8 cellular contexts compared by ENCODE assay signal in the genomic region with DNA sequence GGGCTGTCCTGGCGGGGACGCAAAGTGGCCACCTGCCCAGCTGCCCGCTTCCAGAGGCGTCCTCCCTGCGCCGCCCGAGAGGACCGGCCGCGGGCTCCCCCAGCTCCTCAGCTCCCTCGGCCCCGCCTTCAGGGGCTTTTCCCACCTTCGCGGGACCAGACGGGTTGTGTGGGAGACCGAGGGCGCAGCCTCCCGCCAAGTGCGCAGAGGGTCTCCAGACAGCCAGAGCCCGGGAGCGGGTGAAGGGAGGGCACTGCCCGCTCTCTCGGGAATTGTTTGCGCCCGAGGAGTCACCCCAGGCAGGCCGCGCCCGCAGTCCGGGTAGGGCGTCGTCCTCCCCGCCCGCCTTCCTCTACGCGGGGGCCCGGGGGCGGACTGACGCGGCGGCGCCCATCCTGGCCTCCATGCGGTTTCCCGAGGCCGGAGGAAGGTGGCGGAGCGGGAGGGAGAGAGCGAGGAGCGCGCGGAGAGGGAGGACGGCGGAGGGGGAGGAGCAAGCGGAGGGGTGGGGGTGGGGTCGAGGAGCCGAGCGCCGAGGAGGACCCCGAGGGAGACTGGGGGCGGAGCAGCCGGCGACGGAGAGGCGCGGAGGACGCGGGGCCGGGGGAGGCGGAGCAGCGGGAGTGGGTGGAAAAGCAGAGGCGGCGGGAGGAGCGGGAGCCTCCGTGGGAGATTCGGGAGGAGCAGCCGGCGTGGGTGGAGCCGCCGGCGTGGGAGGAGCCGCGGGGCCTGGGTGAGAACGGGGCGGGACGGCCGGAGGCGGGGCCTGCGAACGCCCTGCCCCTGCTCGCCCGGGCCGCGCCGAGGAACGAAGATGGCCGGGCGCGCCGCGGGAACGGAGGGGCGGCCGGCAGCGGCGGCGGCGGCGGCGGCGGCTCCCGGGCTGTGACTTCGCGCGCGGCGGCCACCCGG. TPM values are rescaled to one million over a fixed set of nuclear protein-coding genes. Genes with fewer than 3 reads are reported as not detected.
DNase-seq lines count a peak whose midpoint lies in the region; ATAC-seq lines count a peak whose summit lies in the region.

No MANE protein-coding gene starts in this region.

- H3K14ac ChIP-seq in mesenchymal stem cell (ENCODE audit: low read length in 2 of 2), result peak overlapping the region in 1 of 2 experiments; percentile 22

- H2BK12ac ChIP-seq in mesenchymal stem cell (ENCODE audit: low read length in 2 of 2), result peak overlapping the region in 1 of 2 experiments; percentile 42

- H3K9me3 ChIP-seq in effector memory CD4-positive, alpha-beta T cell (ENCODE audit: control insufficient read depth, low read length), result no peaks in the 10 kb centered on the region
- no peaks in the 10 kb centered on the region for H3K9me3 ChIP-seq in mesenchymal stem cell (ENCODE audit: control insufficient read depth, low read length)

- H3K9ac ChIP-seq in mesenchymal stem cell (ENCODE audit: low read length), result peak overlapping the region; percentile 67

- H4K8ac ChIP-seq in mesenchymal stem cell (ENCODE audit: low read length), result peak overlapping the region; percentile 88

- peak overlapping the region; percentile 0 for H2BK15ac ChIP-seq in mesenchymal stem cell (ENCODE audit: low read depth, poor library complexity, severe bottlenecking)

- H3K27me3 ChIP-seq in effector memory CD4-positive, alpha-beta T cell (replicated peaks; ENCODE audit: control insufficient read depth, insufficient read depth, low read length, poor library complexity, severe bottlenecking), result no peaks in the 10 kb centered on the region
- peaks cover 0 to 3% of the 10 kb centered on the region in 2 experiments for H3K27me3 ChIP-seq in mesenchymal stem cell (ENCODE audit: control insufficient read depth in 1 of 2, insufficient read depth in 1 of 2, low read length in 2 of 2)

- H3K4ac ChIP-seq in mesenchymal stem cell (ENCODE audit: low read depth in 1 of 2, low read length in 2 of 2), result peak overlapping the region in 1 of 2 experiments; percentile 51

- WGBS in mesenchymal stem cell, result 2% methylated on average over 15 of the region's 116 CpGs

- H3K18ac ChIP-seq in mesenchymal stem cell (ENCODE audit: low read depth in 1 of 2, low read length in 2 of 2), result peak overlapping the region; percentile 75 to 84

- H4K91ac ChIP-seq in mesenchymal stem cell (ENCODE audit: low read length), result no peak overlapping the region

- DNase-seq in AG08396 (ENCODE audit: low spot score), result peak; percentile 90
- DNase-seq in NCI-H748 treated with DMSO at 0.1 percent for 48 hours (lab: John Stamatoyannopoulos, UW), result peak; percentile 62
- DNase-seq in activated CD8-positive, alpha-beta memory T cell treated with anti-CD3 and anti-CD28 coated beads for 48 hours (ENCODE audit: low read depth in 2 of 3, low spot score in 2 of 3), result peak; percentile 27 to 56 (median 43)
- peak; percentile 64 to 68 (median 65) for DNase-seq in effector memory CD4-positive, alpha-beta T cell
- DNase-seq in mesenchymal stem cell, result peak; percentile 88
- DNase-seq in stimulated activated CD4-positive, alpha-beta T cell treated with anti-CD3 and anti-CD28 coated beads, TNF-alpha, amount 100 ng/mL, for 48 hours (ENCODE audit: low read depth in 3 of 3), result peak; percentile 43 to 60 (median 44)

- H3K4me2 ChIP-seq in mesenchymal stem cell (ENCODE audit: low read length, poor library complexity, severe bottlenecking), result peak overlapping the region; percentile 68

- H2AK5ac ChIP-seq in mesenchymal stem cell (ENCODE audit: low read length, severe bottlenecking), result no peak overlapping the region

- peak overlapping the region; percentile 55 for H3K4me3 ChIP-seq in effector memory CD4-positive, alpha-beta T cell (ENCODE audit: insufficient read depth, low read depth, low read length, poor library complexity, severe bottlenecking)
- H3K4me3 ChIP-seq in mesenchymal stem cell (ENCODE audit: insufficient read depth in 1 of 2, low read depth in 1 of 2, low read length in 2 of 2), result peak overlapping the region; percentile 68 to 74

- peak overlapping the region; percentile 54 for H2BK120ac ChIP-seq in mesenchymal stem cell (ENCODE audit: low read depth, low read length)

- H3K79me1 ChIP-seq in mesenchymal stem cell (replicated peaks; ENCODE audit: low read length, poor library complexity, severe bottlenecking), result no peaks in the 10 kb centered on the region

- H2BK5ac ChIP-seq in mesenchymal stem cell (ENCODE audit: low read depth, low read length, poor library complexity, severe bottlenecking), result no peak overlapping the region

- peak overlapping the region; percentile 48 for H3K27ac ChIP-seq in effector memory CD4-positive, alpha-beta T cell (ENCODE audit: insufficient read depth, low read length, poor library complexity, severe bottlenecking)
- H3K27ac ChIP-seq in mesenchymal stem cell (ENCODE audit: low read length, poor library complexity, severe bottlenecking), result no peak overlapping the region

- ATAC-seq in GM18909 (IDR thresholded peaks at IDR 0.05; ENCODE audit: poor library complexity, unreplicated experiment) (peak; percentile 79), HG03175 (IDR thresholded peaks at IDR 0.05; ENCODE audit: unreplicated experiment) (peak; percentile 91)

- no peak overlapping the region for H3K23ac ChIP-seq in mesenchymal stem cell (ENCODE audit: low read length in 2 of 2)

- no peaks in the 10 kb centered on the region for H3K36me3 ChIP-seq in effector memory CD4-positive, alpha-beta T cell (ENCODE audit: control insufficient read depth, insufficient read depth, low read length)
- H3K36me3 ChIP-seq in mesenchymal stem cell (ENCODE audit: control insufficient read depth in 1 of 2, insufficient read depth in 2 of 2, low read depth in 1 of 2, low read length in 2 of 2), result no peaks in the 10 kb centered on the region

- H3K4me1 ChIP-seq in effector memory CD4-positive, alpha-beta T cell (ENCODE audit: control insufficient read depth, insufficient read depth, low read length, poor library complexity, severe bottlenecking), result peaks cover 12% of the 10 kb centered on the region
- H3K4me1 ChIP-seq in mesenchymal stem cell (ENCODE audit: control insufficient read depth, insufficient read depth, low read depth, low read length), result peaks cover 4% of the 10 kb centered on the region

- H2AFZ ChIP-seq in mesenchymal stem cell (ENCODE audit: low read depth, low read length), result no peak overlapping the region

RNA-seq across cellular contexts. Expression of a gene that starts 47.6 kb away (rescaled TPM):
- polyA plus RNA-seq in mesenchymal stem cell (2013, experiment 1 of 2), result 0.15 TPM
- 0.04 TPM for polyA plus RNA-seq in mesenchymal stem cell (2013, experiment 2 of 2)
